ENCODE assay signal across 28 cellular contexts in the genomic region with DNA sequence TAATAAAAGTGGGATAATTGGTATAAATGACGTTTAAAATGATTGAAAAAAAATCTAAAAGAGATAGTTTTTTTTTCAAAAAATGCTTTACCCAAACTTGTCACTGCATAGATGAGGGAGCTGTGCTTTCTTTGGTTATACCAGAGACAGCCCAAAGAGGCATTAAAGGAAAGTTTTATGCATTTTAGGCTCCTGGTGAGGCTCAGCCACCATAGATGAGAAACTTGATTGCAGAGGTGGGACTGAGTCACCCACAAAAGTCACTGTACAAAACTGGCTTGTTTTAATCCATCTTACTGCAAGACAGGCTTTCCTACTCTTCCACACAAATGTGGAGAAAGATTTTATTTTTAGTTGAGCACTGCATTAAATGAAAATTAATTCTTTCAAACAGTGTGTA. TPM values are rescaled to one million over a fixed set of nuclear protein-coding genes. Genes with fewer than 3 reads are reported as not detected.
"Had no signal": no experiment of that assay in that cellular context is flagged by ENCODE, and none has a peak within 500 bp of the region (broad histone marks: within the 10 kb centered on the region; RNA-seq: fewer than 3 reads in every experiment).

No MANE protein-coding gene starts in this region.

- H3K4me3 ChIP-seq: colonic mucosa, neural progenitor cell, ovary, skin epidermis, tibial artery, upper lobe of left lung, uterus had no signal

- H3K36me3 ChIP-seq: colonic mucosa, neural progenitor cell, ovary, tibial artery, upper lobe of left lung, uterus had no signal

- H3K4me1 Mint-ChIP-seq: immature natural killer cell, natural killer cell had no signal

- ATAC-seq: natural killer cell, sciatic nerve had no signal

- H3K36me3 Mint-ChIP-seq: immature natural killer cell, natural killer cell had no signal

- H3K27me3 ChIP-seq: colonic mucosa, neural progenitor cell, ovary, upper lobe of left lung, uterus had no signal

- H3K9me3 Mint-ChIP-seq: natural killer cell had no signal

- H3K27ac ChIP-seq: colonic mucosa, neural progenitor cell, ovary, skin epidermis, tibial artery, upper lobe of left lung, uterus had no signal

- DNase-seq: colonic mucosa; dermis blood vessel endothelial cell; endodermal cell; foreskin melanocyte; immature natural killer cell; mammary epithelial cell; natural killer cell; nucleus accumbens; ovary; stimulated activated CD4-positive, alpha-beta T cell treated with anti-CD3 and anti-CD28 coated beads, Interleukin-2, amount 100 ng/mL, for 24 hours; stimulated activated CD4-positive, alpha-beta T cell treated with anti-CD3 and anti-CD28 coated beads, Interleukin-4, amount 100 ng/mL, for 4 hours; stimulated activated naive CD4-positive, alpha-beta T cell; tibial artery; upper lobe of left lung; uterus had no signal

- H3K9me3 ChIP-seq: colonic mucosa, ovary, tibial artery, upper lobe of left lung, uterus had no signal

- H3K4me1 ChIP-seq: colonic mucosa, neural progenitor cell, tibial artery, uterus had no signal

- H3K27ac Mint-ChIP-seq: endodermal cell, immature natural killer cell, natural killer cell, neural progenitor cell had no signal

- H3K4me3 Mint-ChIP-seq: endodermal cell, immature natural killer cell, natural killer cell, neural progenitor cell had no signal

- FAIRE-seq: endothelial cell of umbilical vein, keratinocyte had no signal

RNA-seq across cellular contexts. Expression of a gene that starts 2.4 kb away (rescaled TPM):
- total RNA-seq: dermis blood vessel endothelial cell, endodermal cell, endothelial cell of umbilical vein, liver, mesenteric fat pad, natural killer cell, posterior vena cava, renal cortical epithelial cell, temporal lobe, upper lobe of left lung had no signal
- polyA plus RNA-seq: endothelial cell of umbilical vein, immature natural killer cell, keratinocyte, liver, mammary epithelial cell, ovary had no signal

RNA-seq across cellular contexts. Expression of a gene that starts 53.7 kb away (rescaled TPM):
- total RNA-seq: cerebellum, dermis blood vessel endothelial cell, endothelial cell of umbilical vein, liver, mononuclear cell, renal cortical epithelial cell, temporal lobe, upper lobe of left lung, uterus had no signal
- polyA plus RNA-seq: endothelial cell of umbilical vein, esophagus, liver, mammary epithelial cell, ovary had no signal

RNA-seq across cellular contexts. Expression of a gene that starts 57.8 kb away (rescaled TPM):
- total RNA-seq: dermis blood vessel endothelial cell, endodermal cell, endothelial cell of umbilical vein, mammary epithelial cell, mononuclear cell, natural killer cell, posterior vena cava, renal cortical epithelial cell, sciatic nerve, temporal lobe had no signal
- polyA plus RNA-seq: endothelial cell of umbilical vein, immature natural killer cell, keratinocyte, mammary epithelial cell had no signal
